ENCODE assay signal across 16 cellular contexts in the genomic region with DNA sequence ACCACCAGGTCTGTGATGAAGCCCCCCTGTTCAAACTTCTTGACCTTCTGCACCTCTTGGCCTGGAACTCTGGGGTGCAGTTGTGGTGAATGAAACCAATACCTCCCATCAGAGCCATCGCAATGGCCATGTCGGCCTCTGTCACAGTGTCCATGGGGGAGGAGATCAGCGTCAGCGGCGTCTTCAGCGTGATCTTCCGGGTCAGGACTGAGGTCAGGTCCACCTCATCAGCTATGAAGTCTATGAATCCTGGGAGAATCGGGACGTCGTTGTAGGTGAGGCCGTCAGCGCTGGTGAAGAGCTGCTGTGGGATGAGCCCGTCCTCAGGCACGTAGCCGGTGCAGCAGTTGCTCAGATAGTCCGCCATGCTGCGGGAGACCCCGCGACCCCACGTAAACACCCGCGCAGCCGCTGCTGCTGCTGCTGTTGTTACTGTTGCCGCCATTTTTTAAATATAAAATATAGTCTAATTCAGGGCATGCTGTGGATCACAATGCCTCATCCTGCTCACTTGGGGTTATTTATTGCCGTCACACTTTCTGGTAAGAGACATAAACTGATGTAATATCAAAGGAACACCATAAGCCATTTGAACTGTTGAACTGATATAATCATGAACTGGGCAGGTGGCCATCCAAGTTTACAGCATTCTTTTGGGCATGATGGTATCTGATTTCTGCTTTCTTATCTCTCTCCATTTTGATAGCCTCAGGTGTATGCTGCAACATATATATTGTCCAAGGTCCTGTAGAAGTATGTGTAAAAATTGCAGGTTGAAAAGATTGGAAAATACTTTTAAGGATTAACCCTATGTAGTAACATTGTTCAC. TPM values are rescaled to one million over a fixed set of nuclear protein-coding genes. Genes with fewer than 3 reads are reported as not detected.
DNase-seq lines count a peak whose midpoint lies in the region; ATAC-seq and TF ChIP-seq lines count a peak whose summit lies in the region.
"Had no signal": no experiment of that assay in that cellular context is flagged by ENCODE, and none has a peak within 500 bp of the region (broad histone marks: within the 10 kb centered on the region; RNA-seq: fewer than 3 reads in every experiment).

No MANE protein-coding gene starts in this region.

- no peaks in the 10 kb centered on the region for H3K36me3 ChIP-seq in testis (ENCODE audit: low read depth, missing control alignments)
- H3K36me3 ChIP-seq: BLaER1 had no signal

- peaks cover 10% of the 10 kb centered on the region for H3K9me3 Mint-ChIP-seq in mesothelial cell of epicardium
- H3K9me3 Mint-ChIP-seq: CD8-positive, alpha-beta memory T cell; GM23338; HFFc6 had no signal

- peaks cover 18% of the 10 kb centered on the region for H3K4me1 Mint-ChIP-seq in mesothelial cell of epicardium
- H3K4me1 Mint-ChIP-seq: CD4-positive, CD25-positive, alpha-beta regulatory T cell; CD8-positive, alpha-beta memory T cell; GM23338 had no signal

- peak overlapping the region; percentile 50 for H3K27ac Mint-ChIP-seq in mesothelial cell of epicardium
- H3K27ac Mint-ChIP-seq: CD4-positive, CD25-positive, alpha-beta regulatory T cell; CD8-positive, alpha-beta memory T cell; GM23338; HFFc6 had no signal

- DNase-seq in Right ventricle myocardium inferior (ENCODE audit: missing footprints) (peak; percentile 46), left cardiac atrium (no peak), NCI-H226 (peak; percentile 59), mesothelial cell of epicardium (ENCODE audit: low spot score in 2 of 2, unreplicated experiment in 2 of 2) (no peak), testis (peak; percentile 27), C1 segment of cervical spinal cord (lab: John Stamatoyannopoulos, UW) (no peak), HK-2 (ENCODE audit: unreplicated experiment) (no peak)
- DNase-seq: 8988T; CD4-positive, CD25-positive, alpha-beta regulatory T cell; CD8-positive, alpha-beta memory T cell; COR-L47; HCEC 1CT; HFFc6 had no signal

- intact Hi-C loops in Right ventricle myocardium inferior (cut with DNase I), result no loop called here
- intact Hi-C loops in left cardiac atrium (cut with DNase I), result no loop called here
- intact Hi-C loops in testis (cut with DNase I; ENCODE audit: low total_unique reads), result no loop called here

- 65 to 73% methylated on average over 23 to 24 of the region's 25 CpGs for WGBS in testis, 2 donors

- ATAC-seq in Right ventricle myocardium inferior (no peak), left cardiac atrium (no peak), HG02973 (IDR thresholded peaks at IDR 0.05; ENCODE audit: unreplicated experiment) (no peak)
- ATAC-seq: GM23338 had no signal

- H3K36me3 Mint-ChIP-seq in mesothelial cell of epicardium, result peaks cover 2% of the 10 kb centered on the region
- H3K36me3 Mint-ChIP-seq: CD4-positive, CD25-positive, alpha-beta regulatory T cell; CD8-positive, alpha-beta memory T cell had no signal

- no peak overlapping the region for H3K4me3 Mint-ChIP-seq in mesothelial cell of epicardium
- H3K4me3 Mint-ChIP-seq: CD4-positive, CD25-positive, alpha-beta regulatory T cell; CD8-positive, alpha-beta memory T cell; GM23338; HFFc6 had no signal

- H3K27me3 ChIP-seq in testis, result no peaks in the 10 kb centered on the region
- H3K27me3 ChIP-seq: BLaER1 had no signal

- H3K9me3 ChIP-seq in testis, result no peaks in the 10 kb centered on the region

- H3K27me3 Mint-ChIP-seq in mesothelial cell of epicardium (ENCODE audit: low read depth), result no peaks in the 10 kb centered on the region

- peak overlapping the region; percentile 19 to 34 for H3K4me3 ChIP-seq in testis
- H3K4me3 ChIP-seq: BLaER1, GM23338 had no signal

- no peaks in the 10 kb centered on the region for H3K4me1 ChIP-seq in testis
- H3K4me1 ChIP-seq: BLaER1 had no signal

- H3K27ac ChIP-seq in testis, result no peak overlapping the region
- H3K27ac ChIP-seq: BLaER1 had no signal

- TF ChIP-seq CTCF in mesothelial cell of epicardium (IDR thresholded peaks at IDR 0.05; ENCODE audit: unreplicated experiment) (no peak), testis (IDR thresholded peaks at IDR 0.05) (no peak)

- no peak for TF ChIP-seq POLR2A in testis (IDR thresholded peaks at IDR 0.05)

RNA-seq across cellular contexts. Expression of a gene that starts 18.7 kb away (rescaled TPM):
- total RNA-seq in Right ventricle myocardium inferior (18.2 TPM), left cardiac atrium (10 to 100 TPM; 19.0 to 20.0 TPM), mesothelial cell of epicardium (5.1 to 5.5 TPM (median 5.4 TPM) in 3 replicates), testis (1 to 10 TPM; 6.1 TPM)
- 6.3 TPM for polyA plus RNA-seq in testis (ENCODE audit: insufficient read depth, low read depth, low replicate concordance)

Comparison
In these comparisons a context has a peak if more than half of its experiments do, and no peak if none do; other contexts are left out.
1. DNase-seq: peak in Right ventricle myocardium inferior (single experiment), NCI-H226 (single experiment) and testis (single experiment); none in left cardiac atrium (single experiment), mesothelial cell of epicardium (0 of 2), C1 segment of cervical spinal cord (0 of 14) and HK-2 (single experiment).